In the genomic region with DNA sequence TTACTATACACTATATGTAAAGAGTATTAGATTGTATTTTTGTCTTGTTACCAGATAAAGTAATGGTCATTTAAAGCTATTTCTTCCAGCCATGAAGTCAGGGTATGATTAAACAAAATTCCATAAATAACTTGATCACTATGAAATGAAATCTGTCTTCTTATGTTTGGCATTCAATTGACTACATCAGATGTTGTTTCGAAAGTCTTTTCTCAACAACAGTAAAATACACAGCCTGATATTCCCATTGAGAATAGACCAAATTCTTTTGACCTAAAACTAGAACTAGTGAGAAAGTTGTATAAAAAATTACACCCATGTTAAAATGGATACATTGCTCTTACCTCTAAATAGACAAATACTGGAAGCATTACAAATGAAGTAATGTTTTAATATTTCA, we compare ENCODE assay signal across 32 cellular contexts.
"Had no signal": no experiment of that assay in that cellular context is flagged by ENCODE, and none has a peak within 500 bp of the region (broad histone marks: within the 10 kb centered on the region; RNA-seq: fewer than 3 reads in every experiment).

No MANE protein-coding gene starts in this region.

- H3K4me1 ChIP-seq: body of pancreas, breast epithelium, Peyer's patch had no signal

- H3K36me3 Mint-ChIP-seq: activated CD4-positive, alpha-beta memory T cell treated with anti-CD3 and anti-CD28 coated beads for 36 hours; activated naive CD8-positive, alpha-beta T cell treated with anti-CD3 and anti-CD28 coated beads for 36 hours had no signal

- H3K36me3 ChIP-seq: breast epithelium, Peyer's patch had no signal

- H3K27me3 Mint-ChIP-seq: activated B cell treated with CpG ODN at 0.5 μM for 24 hours; activated CD4-positive, alpha-beta memory T cell treated with anti-CD3 and anti-CD28 coated beads for 36 hours; activated naive CD8-positive, alpha-beta T cell treated with anti-CD3 and anti-CD28 coated beads for 36 hours; activated T-helper 17 cell treated with anti-CD3 and anti-CD28 coated beads, Interleukin-2, amount 50 U/mL, for 72 hours had no signal

- H3K9me3 ChIP-seq: body of pancreas, breast epithelium had no signal

- H3K4me3 ChIP-seq: body of pancreas, breast epithelium, Peyer's patch had no signal

- H3K27me3 ChIP-seq: body of pancreas, breast epithelium, Peyer's patch had no signal

- H3K4me1 Mint-ChIP-seq: activated B cell treated with CpG ODN at 0.5 μM for 24 hours; activated naive CD8-positive, alpha-beta T cell treated with anti-CD3 and anti-CD28 coated beads for 36 hours; activated T-helper 17 cell treated with anti-CD3 and anti-CD28 coated beads, Interleukin-2, amount 50 U/mL, for 72 hours had no signal

- ATAC-seq: activated T-cell treated with anti-CD3 and anti-CD28 coated beads, Interleukin-2, amount 50 U/mL, for 72 hours; activated T-helper 17 cell treated with anti-CD3 and anti-CD28 coated beads, Interleukin-2, amount 50 U/mL, for 72 hours; body of pancreas; PC-3 had no signal

- H3K27ac Mint-ChIP-seq: activated B cell treated with CpG ODN at 0.5 μM for 24 hours; activated CD4-positive, alpha-beta memory T cell treated with anti-CD3 and anti-CD28 coated beads for 36 hours; activated naive CD8-positive, alpha-beta T cell treated with anti-CD3 and anti-CD28 coated beads for 36 hours; activated T-cell treated with anti-CD3 and anti-CD28 coated beads, Interleukin-2, amount 50 U/mL, for 72 hours; activated T-helper 17 cell treated with anti-CD3 and anti-CD28 coated beads, Interleukin-2, amount 50 U/mL, for 72 hours had no signal

- H3K4me3 Mint-ChIP-seq: activated B cell treated with CpG ODN at 0.5 μM for 24 hours; activated CD4-positive, alpha-beta memory T cell treated with anti-CD3 and anti-CD28 coated beads for 36 hours; activated naive CD8-positive, alpha-beta T cell treated with anti-CD3 and anti-CD28 coated beads for 36 hours; activated T-cell treated with anti-CD3 and anti-CD28 coated beads, Interleukin-2, amount 50 U/mL, for 72 hours; activated T-helper 17 cell treated with anti-CD3 and anti-CD28 coated beads, Interleukin-2, amount 50 U/mL, for 72 hours had no signal

- DNase-seq: activated B cell treated with CpG ODN at 0.5 μM for 24 hours; activated CD4-positive, alpha-beta memory T cell treated with anti-CD3 and anti-CD28 coated beads for 36 hours; activated CD4-positive, alpha-beta T cell treated with anti-CD3 and anti-CD28 coated beads for 4 hours; activated CD4-positive, alpha-beta T cell treated with anti-CD3 and anti-CD28 coated beads, Interleukin-2, amount 50 U/mL, for 1 hour; activated CD4-positive, CD25-positive, alpha-beta regulatory T cell treated with anti-CD3 and anti-CD28 coated beads, Interleukin-2, amount 50 U/mL, for 72 hours; activated effector memory CD4-positive, alpha-beta T cell treated with anti-CD3 and anti-CD28 coated beads, Interleukin-2, amount 50 U/mL, for 16 hours; activated naive CD4-positive, alpha-beta T cell; activated naive CD4-positive, alpha-beta T cell treated with anti-CD3 and anti-CD28 coated beads, Interleukin-2, amount 50 U/mL, for 16 hours; activated naive CD8-positive, alpha-beta T cell treated with anti-CD3 and anti-CD28 coated beads for 36 hours; activated T-cell treated with anti-CD3 and anti-CD28 coated beads, Interleukin-2, amount 50 U/mL, for 1 hour; activated T-cell treated with anti-CD3 and anti-CD28 coated beads, Interleukin-2, amount 50 U/mL, for 72 hours; amygdala; body of pancreas; Karpas-422; KBM-7; NCI-H1048; NCI-H1105 treated with DMSO at 0.1 percent for 48 hours; NCI-H1436; NCI-H1694; NCI-H2029; NCI-H345; NCI-H524 treated with DMSO at 0.1 percent for 48 hours; PC-3; Peyer's patch; RPMI8226; SIG-M5; SW 1271; T-helper 1 cell; T-helper 2 cell; T-helper 9 cell had no signal
